Comparison of ENCODE assay signal across 17 cellular contexts in genomic region chr15:101481381-101481705, GRCh38. TPM values are rescaled to one million over a fixed set of nuclear protein-coding genes. Genes with fewer than 3 reads are reported as not detected.
DNase-seq lines count a peak whose midpoint lies in the region; ATAC-seq and TF ChIP-seq lines count a peak whose summit lies in the region.
"Had no signal": no experiment of that assay in that cellular context is flagged by ENCODE, and none has a peak within 500 bp of the region (broad histone marks: within the 10 kb centered on the region; RNA-seq: fewer than 3 reads in every experiment).

No MANE protein-coding gene starts in this region.

- DNase-seq in ELF-1 (ENCODE audit: low read depth, low spot score): peak; percentile 52
- DNase-seq in PC-3: no peak
- peak; percentile 45 for DNase-seq in endodermal cell
- DNase-seq in neural progenitor cell (ENCODE audit: low spot score): no peak
- DNase-seq in epidermal melanocyte (ENCODE audit: insufficient read length, low spot score): no peak
- no peak for DNase-seq in omental fat pad (ENCODE audit: low spot score)
- no peak for DNase-seq in thyroid gland
- DNase-seq: ACHN; CD4-positive, CD25-positive, alpha-beta regulatory T cell; DMS79; GOT3; KG1; NCI-H1092 treated with DMSO at 0.1 percent for 48 hours; NCI-H1694; NCI-H446; NCI-H748 treated with DMSO at 0.1 percent for 48 hours; SHP77 had no signal

- H3K4me1 Mint-ChIP-seq in endodermal cell (peaks cover 9% of the 10 kb centered on the region), neural progenitor cell (peaks cover 36% of the 10 kb centered on the region)
- H3K4me1 Mint-ChIP-seq: CD4-positive, CD25-positive, alpha-beta regulatory T cell had no signal

- H3K36me3 ChIP-seq in PC-3 (ENCODE audit: low read depth, low read length) (no peaks in the 10 kb centered on the region), endodermal cell (ENCODE audit: control insufficient read depth, insufficient read depth, low read length) (no peaks in the 10 kb centered on the region), neural progenitor cell (no peaks in the 10 kb centered on the region), thyroid gland (no peaks in the 10 kb centered on the region)

- H3K27me3 ChIP-seq in PC-3 (ENCODE audit: low read length) (peaks cover 4% of the 10 kb centered on the region; the same call in 1 of the 2 replicates), endodermal cell (ENCODE audit: control insufficient read depth, insufficient read depth, low read length, poor library complexity, severe bottlenecking) (no peaks in the 10 kb centered on the region), neural progenitor cell (peaks cover 12% of the 10 kb centered on the region), thyroid gland (no peaks in the 10 kb centered on the region)

- no peak overlapping the region for H3K4me3 Mint-ChIP-seq in endodermal cell
- H3K4me3 Mint-ChIP-seq in neural progenitor cell: no peak overlapping the region
- H3K4me3 Mint-ChIP-seq: CD4-positive, CD25-positive, alpha-beta regulatory T cell had no signal

- POLR2A ChIA-PET in PC-3 (lab: Charles Lee; ENCODE audit: unreplicated experiment): no interaction called here

- H3K9me3 ChIP-seq in PC-3 (ENCODE audit: low read length) (no peaks in the 10 kb centered on the region), endodermal cell (ENCODE audit: control insufficient read depth, low read length) (no peaks in the 10 kb centered on the region), neural progenitor cell (ENCODE audit: low read depth) (no peaks in the 10 kb centered on the region), thyroid gland (no peaks in the 10 kb centered on the region)

- H3K4me2 ChIP-seq in PC-3 (ENCODE audit: low read length) (no peak overlapping the region), neural progenitor cell (no peak overlapping the region)

- H3K27ac Mint-ChIP-seq in endodermal cell (no peak overlapping the region), neural progenitor cell (peak overlapping the region; percentile 64)

- H3K27me3 Mint-ChIP-seq in endodermal cell (ENCODE audit: insufficient read depth) (peaks cover 7% of the 10 kb centered on the region), neural progenitor cell (ENCODE audit: insufficient read depth, low read depth) (peaks cover 5% of the 10 kb centered on the region)

- H3K9me3 Mint-ChIP-seq in endodermal cell: no peaks in the 10 kb centered on the region
- H3K9me3 Mint-ChIP-seq in neural progenitor cell: no peaks in the 10 kb centered on the region
- H3K9me3 Mint-ChIP-seq: CD4-positive, CD25-positive, alpha-beta regulatory T cell had no signal

- H3K79me2 ChIP-seq in PC-3 (ENCODE audit: low read length) (no peaks in the 10 kb centered on the region), neural progenitor cell (ENCODE audit: low read depth) (no peaks in the 10 kb centered on the region)

- no TSS peak for BruUV-seq in PC-3 (replicated peaks; lab: Mats Ljungman, UMichigan)

- no peak for ATAC-seq in PC-3
- ATAC-seq in omental fat pad (ENCODE audit: low FRiP score): no peak

- WGBS in endodermal cell (ENCODE audit: insufficient coverage in 1 of 2, insufficient read length in 1 of 2), 2 experiments: 86 to 95% methylated on average over 8 of the region's 8 CpGs
- WGBS in thyroid gland, 2 donors: 83 to 89% methylated on average over 8 of the region's 8 CpGs

- no peak overlapping the region for H2AFZ ChIP-seq in PC-3 (ENCODE audit: low read length)
- H2AFZ ChIP-seq in neural progenitor cell (replicated peaks): no peak overlapping the region

- no peaks in the 10 kb centered on the region for H3K36me3 Mint-ChIP-seq in endodermal cell (ENCODE audit: low read depth)
- H3K36me3 Mint-ChIP-seq in neural progenitor cell: peaks cover 1% of the 10 kb centered on the region
- H3K36me3 Mint-ChIP-seq: CD4-positive, CD25-positive, alpha-beta regulatory T cell had no signal

- H3K4me1 ChIP-seq in PC-3 (ENCODE audit: insufficient read depth, low read length) (peaks cover 11% of the 10 kb centered on the region), endodermal cell (ENCODE audit: control insufficient read depth, insufficient read depth, low read length) (peaks cover 5% of the 10 kb centered on the region), neural progenitor cell (peaks cover 17% of the 10 kb centered on the region), thyroid gland (no peaks in the 10 kb centered on the region)

- CTCF ChIA-PET in PC-3 (lab: Charles Lee): no interaction called here

- no peak for TF ChIP-seq POLR2A in thyroid gland (IDR thresholded peaks at IDR 0.05)

- TF ChIP-seq CTCF in PC-3 (conservative IDR thresholded peaks at IDR 0.05; ENCODE audit: low read depth, low read length) (no peak), endodermal cell (conservative IDR thresholded peaks at IDR 0.05) (no peak), neural progenitor cell (IDR thresholded peaks at IDR 0.05) (no peak), omental fat pad (IDR thresholded peaks at IDR 0.05) (no peak), thyroid gland (IDR thresholded peaks at IDR 0.05) (no peak)

- intact Hi-C loops in PC-3 (cut with micrococcal nuclease) (no loop called here), thyroid gland (cut with DNase I) (no loop called here)

- no peaks in the 10 kb centered on the region for H3K9me2 ChIP-seq in PC-3 (replicated peaks; ENCODE audit: low read length)

- H3F3A ChIP-seq in PC-3 (ENCODE audit: low read length, unreplicated experiment) (no peaks in the 10 kb centered on the region), neural progenitor cell (ENCODE audit: low read depth) (no peaks in the 10 kb centered on the region)

- no peaks in the 10 kb centered on the region for H4K20me1 ChIP-seq in PC-3 (ENCODE audit: low read length)
- H4K20me1 ChIP-seq in neural progenitor cell (ENCODE audit: low read depth): peaks cover 6% of the 10 kb centered on the region

- H3K4me3 ChIP-seq in PC-3 (ENCODE audit: low read length) (no peak overlapping the region), endodermal cell (ENCODE audit: low read length) (no peak overlapping the region), neural progenitor cell (no peak overlapping the region), thyroid gland (replicated peaks in 1 of 3) (no peak overlapping the region)

- no peak overlapping the region for H3K9ac ChIP-seq in PC-3 (ENCODE audit: low read length)
- no peak overlapping the region for H3K9ac ChIP-seq in endodermal cell (ENCODE audit: extremely low read depth, low read length, poor library complexity, severe bottlenecking)
- H3K9ac ChIP-seq in neural progenitor cell: no peak overlapping the region

- H3K27ac ChIP-seq in PC-3 (ENCODE audit: low read length): peak overlapping the region; percentile 22; the same call in 1 of the 2 replicates
- no peak overlapping the region for H3K27ac ChIP-seq in endodermal cell (ENCODE audit: low read depth, low read length)
- no peak overlapping the region for H3K27ac ChIP-seq in neural progenitor cell
- H3K27ac ChIP-seq in thyroid gland: no peak overlapping the region

RNA-seq across cellular contexts. Expression of gene PCSK6, which starts 8.2 kb away (rescaled TPM):
- total RNA-seq in PC-3 (2014; rRNA removed): 2.7 and 3.7 TPM in 2 replicates
- 1 to 10 TPM; 6.6 to 9.8 TPM for total RNA-seq in endodermal cell
- polyA plus RNA-seq in endodermal cell (2013, experiment 1 of 2): 4.2 TPM
- 4.7 TPM for polyA plus RNA-seq in endodermal cell (2013, experiment 2 of 2)
- total RNA-seq in neural progenitor cell (ENCODE audit: low replicate concordance): 1.9 and 2.2 TPM in 2 replicates
- total RNA-seq in omental fat pad: 10 to 100 TPM in 3 of 4 donors, 1 to 10 TPM in 1; 9.7 to 20.5 (median 13.1) TPM
- total RNA-seq in thyroid gland: 10 to 100 TPM in 2 of 4 donors, 1 to 10 TPM in 2; 4.0 to 28.6 (median 17.5) TPM

Comparison
In these comparisons a context has a peak if more than half of its experiments do, and no peak if none do; other contexts are left out.
1. DNase-seq: peak in ELF-1 (single experiment) and endodermal cell (single experiment); none in PC-3 (single experiment), neural progenitor cell (single experiment), epidermal melanocyte (single experiment), omental fat pad (single experiment) and thyroid gland (0 of 2).